ENCODE assay signal across 1 cellular context in the genomic region with DNA sequence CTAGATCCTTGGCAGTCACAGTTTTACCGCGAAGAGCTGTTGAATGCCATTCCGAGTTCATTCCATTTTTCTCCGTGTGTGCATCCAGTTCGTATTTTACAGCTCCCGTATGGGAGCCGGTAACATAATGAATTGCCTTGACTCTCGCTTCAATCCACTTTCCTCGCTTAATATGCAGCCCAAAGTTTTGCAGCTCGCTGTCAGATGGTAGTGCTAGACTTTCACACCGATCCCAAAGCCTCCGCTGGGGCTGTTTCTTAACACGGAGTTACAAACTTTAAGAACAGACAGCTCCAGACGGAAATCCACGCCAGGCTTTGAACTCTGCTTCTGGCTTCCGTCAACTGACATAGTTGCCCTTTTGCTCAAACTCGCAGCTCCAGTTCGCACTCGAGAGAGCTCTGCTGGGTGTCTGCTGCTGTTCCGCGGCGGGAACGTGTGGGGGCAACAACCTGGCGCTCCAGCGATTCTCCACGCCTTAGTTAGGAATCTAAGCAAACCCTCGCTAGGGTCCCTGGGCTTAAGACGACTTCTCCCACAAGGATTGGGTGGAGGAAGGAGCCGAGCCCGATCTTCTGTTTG.
TF ChIP-seq lines count a peak whose summit lies in the region.

No MANE protein-coding gene starts in this region.

TF ChIP-seq in HepG2, 621 proteins besides CTCF, POLR2A, EP300 and RAD21 (continued from another document and continues in another):
- TF ChIP-seq JUND (CRISPR knock-in tag; IDR thresholded peaks at IDR 0.05) (no peak), ISX (CRISPR knock-in tag; conservative IDR thresholded peaks at IDR 0.05) (no peak), BHLHE40 (IDR thresholded peaks at IDR 0.05; ENCODE audit: low read length) (no peak), HNF4G (IDR thresholded peaks at IDR 0.05; ENCODE audit: borderline replicate concordance, low read depth, low read length) (peak; percentile 44; the same call in 1 of the 2 replicates), HNF4G (CRISPR knock-in tag; IDR thresholded peaks at IDR 0.05; ENCODE audit: borderline replicate concordance, low read depth) (no peak), TMF1 (CRISPR knock-in tag; IDR thresholded peaks at IDR 0.05; ENCODE audit: low read depth) (no peak), NCOA1 (CRISPR knock-in tag; IDR thresholded peaks at IDR 0.05) (no peak), EEA1 (CRISPR knock-in tag; IDR thresholded peaks at IDR 0.05; ENCODE audit: borderline replicate concordance) (no peak), ZNF326 (CRISPR knock-in tag; IDR thresholded peaks at IDR 0.05; ENCODE audit: borderline replicate concordance) (no peak), GATAD2A (CRISPR knock-in tag; IDR thresholded peaks at IDR 0.05) (no peak), IRX3 (CRISPR knock-in tag; IDR thresholded peaks at IDR 0.05; ENCODE audit: borderline replicate concordance, low read depth) (no peak), NR2F2 (IDR thresholded peaks at IDR 0.05; ENCODE audit: borderline replicate concordance, low read depth) (no peak), MYC (CRISPR knock-in tag; IDR thresholded peaks at IDR 0.05; ENCODE audit: borderline replicate concordance) (0 out of 2 replicates have a peak, but pooled peaks have one; percentile 0), ZIK1 (CRISPR knock-in tag; IDR thresholded peaks at IDR 0.05; ENCODE audit: borderline replicate concordance, low read depth) (no peak), SRY (CRISPR knock-in tag; IDR thresholded peaks at IDR 0.05) (peak; percentile 50; the same call in 1 of the 2 replicates), FOXA3 (CRISPR knock-in tag; IDR thresholded peaks at IDR 0.05) (peak; percentile 35; the same call in 1 of the 2 replicates), ZNF251 (CRISPR knock-in tag; IDR thresholded peaks at IDR 0.05) (no peak), ZNF101 (CRISPR knock-in tag; IDR thresholded peaks at IDR 0.05; ENCODE audit: borderline replicate concordance, low read depth) (no peak), ZNF746 (CRISPR knock-in tag; IDR thresholded peaks at IDR 0.05) (peak; percentile 85), NR2F6 (IDR thresholded peaks at IDR 0.05) (no peak; the same call in 1 of the 2 replicates), NR2F6 (CRISPR knock-in tag; IDR thresholded peaks at IDR 0.05) (no peak; the same call in 1 of the 2 replicates), TAF1 (CRISPR knock-in tag; IDR thresholded peaks at IDR 0.05) (peak; percentile 44), ZMYM3 (CRISPR knock-in tag; IDR thresholded peaks at IDR 0.05) (peak; percentile 64), ZNF615 (CRISPR knock-in tag; IDR thresholded peaks at IDR 0.05; ENCODE audit: borderline replicate concordance) (no peak), MTF1 (CRISPR knock-in tag; IDR thresholded peaks at IDR 0.05) (no peak), ETV6 (CRISPR knock-in tag; conservative IDR thresholded peaks at IDR 0.05) (no peak; the same call in 1 of the 2 replicates), FOXA1 (IDR thresholded peaks at IDR 0.05) (no peak), FOXA1 (CRISPR knock-in tag; IDR thresholded peaks at IDR 0.05) (no peak), NR1H2 (CRISPR knock-in tag; IDR thresholded peaks at IDR 0.05; ENCODE audit: borderline replicate concordance, low read depth) (no peak), GTF3A (CRISPR knock-in tag; conservative IDR thresholded peaks at IDR 0.05) (no peak), IKZF5 (CRISPR knock-in tag; IDR thresholded peaks at IDR 0.05) (no peak; the same call in 1 of the 2 replicates), ZNF44 (CRISPR knock-in tag; IDR thresholded peaks at IDR 0.05) (no peak), MYPOP (CRISPR knock-in tag; IDR thresholded peaks at IDR 0.05) (0 out of 2 replicates have a peak, but pooled peaks have one; percentile 30), MTA1 (CRISPR knock-in tag; IDR thresholded peaks at IDR 0.05; ENCODE audit: borderline replicate concordance) (0 out of 2 replicates have a peak, but pooled peaks have one; percentile 39), MZF1 (CRISPR knock-in tag; IDR thresholded peaks at IDR 0.05; ENCODE audit: borderline replicate concordance) (no peak), CREM (IDR thresholded peaks at IDR 0.05) (peak; percentile 41; the same call in 1 of the 2 replicates), CREM (CRISPR knock-in tag; IDR thresholded peaks at IDR 0.05) (no peak), ZNF766 (CRISPR knock-in tag; IDR thresholded peaks at IDR 0.05; ENCODE audit: borderline replicate concordance) (no peak), ZMAT3 (CRISPR knock-in tag; conservative IDR thresholded peaks at IDR 0.05) (no peak), SRSF1 (optimal IDR thresholded peaks at IDR 0.05; ENCODE audit: low read depth, low read length) (no peak), STAT5B (CRISPR knock-in tag; IDR thresholded peaks at IDR 0.05) (no peak), ZNF501 (CRISPR knock-in tag; IDR thresholded peaks at IDR 0.05) (0 out of 2 replicates have a peak, but pooled peaks have one; percentile 53), ZNF781 (CRISPR knock-in tag; IDR thresholded peaks at IDR 0.05; ENCODE audit: borderline replicate concordance, not compliant biosample characterization) (peak; percentile 81), CHD4 (IDR thresholded peaks at IDR 0.05; ENCODE audit: borderline replicate concordance, low read length) (no peak), ELF3 (CRISPR knock-in tag; IDR thresholded peaks at IDR 0.05) (peak; percentile 62), FOXP4 (CRISPR knock-in tag; IDR thresholded peaks at IDR 0.05) (no peak), ZBTB7B (CRISPR knock-in tag; IDR thresholded peaks at IDR 0.05) (peak; percentile 58), ZNF772 (CRISPR knock-in tag; IDR thresholded peaks at IDR 0.05) (no peak; the same call in 1 of the 2 replicates), HDAC6 (IDR thresholded peaks at IDR 0.05; ENCODE audit: low read depth, low read length) (no peak), MAFG (CRISPR knock-in tag; IDR thresholded peaks at IDR 0.05) (no peak), EZH2 (conservative IDR thresholded peaks at IDR 0.05; ENCODE audit: low read depth, low read length) (no peak), ZNF777 (CRISPR knock-in tag; IDR thresholded peaks at IDR 0.05) (peak; percentile 61), ZNF83 (CRISPR knock-in tag; IDR thresholded peaks at IDR 0.05; ENCODE audit: borderline replicate concordance) (no peak), ZSCAN9 (CRISPR knock-in tag; IDR thresholded peaks at IDR 0.05; ENCODE audit: borderline replicate concordance) (0 out of 2 replicates have a peak, but pooled peaks have one; percentile 43), SSRP1 (CRISPR knock-in tag; IDR thresholded peaks at IDR 0.05) (no peak), ZNF616 (CRISPR knock-in tag; IDR thresholded peaks at IDR 0.05; ENCODE audit: low read depth) (no peak), TSC22D2 (CRISPR knock-in tag; IDR thresholded peaks at IDR 0.05; ENCODE audit: borderline replicate concordance) (no peak), ZNF619 (CRISPR knock-in tag; IDR thresholded peaks at IDR 0.05) (no peak), MIER3 (CRISPR knock-in tag; IDR thresholded peaks at IDR 0.05; ENCODE audit: borderline replicate concordance) (no peak), RFXANK (CRISPR knock-in tag; IDR thresholded peaks at IDR 0.05) (no peak), JDP2 (CRISPR knock-in tag; IDR thresholded peaks at IDR 0.05; ENCODE audit: borderline replicate concordance) (no peak), POLR2AphosphoS2 (IDR thresholded peaks at IDR 0.05; ENCODE audit: low read depth, low read length) (no peak), ARNT (IDR thresholded peaks at IDR 0.05) (no peak), RNF2 (conservative IDR thresholded peaks at IDR 0.05; ENCODE audit: low read depth) (no peak), ZNF362 (CRISPR knock-in tag; IDR thresholded peaks at IDR 0.05; ENCODE audit: borderline replicate concordance) (no peak), ZNF317 (CRISPR knock-in tag; IDR thresholded peaks at IDR 0.05) (0 out of 2 replicates have a peak, but pooled peaks have one; percentile 25), SP4 (CRISPR knock-in tag; IDR thresholded peaks at IDR 0.05) (no peak; the same call in 1 of the 2 replicates)
- TF ChIP-seq, protein P1, sequence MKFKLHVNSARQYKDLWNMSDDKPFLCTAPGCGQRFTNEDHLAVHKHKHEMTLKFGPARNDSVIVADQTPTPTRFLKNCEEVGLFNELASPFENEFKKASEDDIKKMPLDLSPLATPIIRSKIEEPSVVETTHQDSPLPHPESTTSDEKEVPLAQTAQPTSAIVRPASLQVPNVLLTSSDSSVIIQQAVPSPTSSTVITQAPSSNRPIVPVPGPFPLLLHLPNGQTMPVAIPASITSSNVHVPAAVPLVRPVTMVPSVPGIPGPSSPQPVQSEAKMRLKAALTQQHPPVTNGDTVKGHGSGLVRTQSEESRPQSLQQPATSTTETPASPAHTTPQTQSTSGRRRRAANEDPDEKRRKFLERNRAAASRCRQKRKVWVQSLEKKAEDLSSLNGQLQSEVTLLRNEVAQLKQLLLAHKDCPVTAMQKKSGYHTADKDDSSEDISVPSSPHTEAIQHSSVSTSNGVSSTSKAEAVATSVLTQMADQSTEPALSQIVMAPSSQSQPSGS (CRISPR knock-in tag; IDR thresholded peaks at IDR 0.05), result peak; percentile 18; the same call in 1 of the 2 replicates
- TF ChIP-seq, protein P2, sequence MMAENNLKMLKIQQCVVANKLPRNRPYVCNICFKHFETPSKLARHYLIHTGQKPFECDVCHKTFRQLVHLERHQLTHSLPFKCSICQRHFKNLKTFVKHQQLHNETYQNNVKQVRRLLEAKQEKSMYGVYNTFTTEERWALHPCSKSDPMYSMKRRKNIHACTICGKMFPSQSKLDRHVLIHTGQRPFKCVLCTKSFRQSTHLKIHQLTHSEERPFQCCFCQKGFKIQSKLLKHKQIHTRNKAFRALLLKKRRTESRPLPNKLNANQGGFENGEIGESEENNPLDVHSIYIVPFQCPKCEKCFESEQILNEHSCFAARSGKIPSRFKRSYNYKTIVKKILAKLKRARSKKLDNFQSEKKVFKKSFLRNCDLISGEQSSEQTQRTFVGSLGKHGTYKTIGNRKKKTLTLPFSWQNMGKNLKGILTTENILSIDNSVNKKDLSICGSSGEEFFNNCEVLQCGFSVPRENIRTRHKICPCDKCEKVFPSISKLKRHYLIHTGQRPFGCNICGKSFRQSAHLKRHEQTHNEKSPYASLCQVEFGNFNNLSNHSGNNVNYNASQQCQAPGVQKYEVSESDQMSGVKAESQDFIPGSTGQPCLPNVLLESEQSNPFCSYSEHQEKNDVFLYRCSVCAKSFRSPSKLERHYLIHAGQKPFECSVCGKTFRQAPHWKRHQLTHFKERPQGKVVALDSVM (CRISPR knock-in tag; IDR thresholded peaks at IDR 0.05), result no peak
